1 cellular context compared by ENCODE assay signal in the genomic region with DNA sequence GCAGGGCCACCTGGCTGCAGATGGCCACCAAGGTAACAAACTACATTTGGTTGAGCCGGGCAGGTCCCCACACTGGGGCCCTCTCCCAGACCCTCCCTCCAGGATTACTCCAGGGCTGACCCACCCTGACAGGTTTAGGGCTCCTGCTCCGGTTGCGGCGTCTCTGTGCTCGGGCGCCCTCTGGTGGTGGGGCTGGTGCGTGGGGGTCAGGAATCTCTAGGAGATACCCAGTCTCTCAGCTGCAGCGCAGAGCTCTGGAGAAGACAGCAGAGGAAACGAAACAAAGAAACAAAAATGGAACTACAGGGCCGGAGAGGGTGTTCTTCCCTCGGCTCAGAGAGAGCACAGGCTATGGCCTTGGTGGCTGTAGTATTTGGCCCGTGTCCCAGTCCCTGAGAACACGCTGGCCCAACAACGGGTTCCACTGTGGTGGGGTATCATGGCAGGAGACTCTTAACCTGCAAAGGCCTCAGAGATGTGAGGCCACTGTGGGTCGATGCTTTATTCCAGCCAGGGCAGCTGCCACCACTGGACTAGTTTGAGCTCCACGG.
TF ChIP-seq lines count a peak whose summit lies in the region.

No MANE protein-coding gene starts in this region.

TF ChIP-seq in neural cell, 6 proteins besides CTCF, POLR2A, EP300 and RAD21:
- TF ChIP-seq MXI1 (conservative IDR thresholded peaks at IDR 0.05; ENCODE audit: poor library complexity, severe bottlenecking) (no peak), SMC3 (conservative IDR thresholded peaks at IDR 0.05; ENCODE audit: poor library complexity) (peak; percentile 55), POLR2AphosphoS5 (IDR thresholded peaks at IDR 0.05) (no peak), TAF1 (IDR thresholded peaks at IDR 0.05; ENCODE audit: low read depth) (no peak), EZH2 (IDR thresholded peaks at IDR 0.05; ENCODE audit: borderline replicate concordance, insufficient read depth, low read length, poor library complexity, severe bottlenecking) (no peak)
- TF ChIP-seq, protein P1, sequence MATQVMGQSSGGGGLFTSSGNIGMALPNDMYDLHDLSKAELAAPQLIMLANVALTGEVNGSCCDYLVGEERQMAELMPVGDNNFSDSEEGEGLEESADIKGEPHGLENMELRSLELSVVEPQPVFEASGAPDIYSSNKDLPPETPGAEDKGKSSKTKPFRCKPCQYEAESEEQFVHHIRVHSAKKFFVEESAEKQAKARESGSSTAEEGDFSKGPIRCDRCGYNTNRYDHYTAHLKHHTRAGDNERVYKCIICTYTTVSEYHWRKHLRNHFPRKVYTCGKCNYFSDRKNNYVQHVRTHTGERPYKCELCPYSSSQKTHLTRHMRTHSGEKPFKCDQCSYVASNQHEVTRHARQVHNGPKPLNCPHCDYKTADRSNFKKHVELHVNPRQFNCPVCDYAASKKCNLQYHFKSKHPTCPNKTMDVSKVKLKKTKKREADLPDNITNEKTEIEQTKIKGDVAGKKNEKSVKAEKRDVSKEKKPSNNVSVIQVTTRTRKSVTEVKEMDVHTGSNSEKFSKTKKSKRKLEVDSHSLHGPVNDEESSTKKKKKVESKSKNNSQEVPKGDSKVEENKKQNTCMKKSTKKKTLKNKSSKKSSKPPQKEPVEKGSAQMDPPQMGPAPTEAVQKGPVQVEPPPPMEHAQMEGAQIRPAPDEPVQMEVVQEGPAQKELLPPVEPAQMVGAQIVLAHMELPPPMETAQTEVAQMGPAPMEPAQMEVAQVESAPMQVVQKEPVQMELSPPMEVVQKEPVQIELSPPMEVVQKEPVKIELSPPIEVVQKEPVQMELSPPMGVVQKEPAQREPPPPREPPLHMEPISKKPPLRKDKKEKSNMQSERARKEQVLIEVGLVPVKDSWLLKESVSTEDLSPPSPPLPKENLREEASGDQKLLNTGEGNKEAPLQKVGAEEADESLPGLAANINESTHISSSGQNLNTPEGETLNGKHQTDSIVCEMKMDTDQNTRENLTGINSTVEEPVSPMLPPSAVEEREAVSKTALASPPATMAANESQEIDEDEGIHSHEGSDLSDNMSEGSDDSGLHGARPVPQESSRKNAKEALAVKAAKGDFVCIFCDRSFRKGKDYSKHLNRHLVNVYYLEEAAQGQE (IDR thresholded peaks at IDR 0.05; ENCODE audit: borderline replicate concordance), result no peak
TF ChIP-seq in neural cell: peak in this region for 1.
